Comparison of ENCODE assay signal across 25 cellular contexts in genomic region chr2:182941121-182941713, GRCh38.
DNase-seq lines count a peak whose midpoint lies in the region; ATAC-seq, FAIRE-seq and TF ChIP-seq lines count a peak whose summit lies in the region.
"Had no signal": no experiment of that assay in that cellular context is flagged by ENCODE, and none has a peak within 500 bp of the region (broad histone marks: within the 10 kb centered on the region; RNA-seq: fewer than 3 reads in every experiment).

No MANE protein-coding gene starts in this region.

- H3K27me3 ChIP-seq in K562 (ENCODE audit: control insufficient read depth in 2 of 2, insufficient read depth in 2 of 2, low read length in 2 of 2): no peaks in the 10 kb centered on the region
- H3K27me3 ChIP-seq: foreskin keratinocyte had no signal

- H3K36me3 ChIP-seq in K562 (ENCODE audit: control insufficient read depth, insufficient read depth, low read length): peaks cover 70% of the 10 kb centered on the region

- H3K4me3 ChIP-seq in K562: no peak overlapping the region
- H3K4me3 ChIP-seq: mucosa of descending colon had no signal

- no peak overlapping the region for H3K4me3 Mint-ChIP-seq in mesothelial cell of epicardium
- no peak overlapping the region for H3K4me3 Mint-ChIP-seq in stimulated activated effector memory CD8-positive, alpha-beta T cell treated with anti-CD3 and anti-CD28 coated beads, Interleukin-12 subunit alpha, Interleukin-12 subunit beta, amount 100 ng/mL, for 72 hours
- H3K4me3 Mint-ChIP-seq: activated T-cell treated with anti-CD3 and anti-CD28 coated beads, Interleukin-2, amount 50 U/mL, for 24 hours had no signal

- H2AFZ ChIP-seq in K562 (ENCODE audit: low read depth, low read length): no peak overlapping the region

- TF ChIP-seq CTCF in K562 (IDR thresholded peaks at IDR 0.05 in 2 of 3, conservative IDR thresholded peaks at IDR 0.05 in 1 of 3; ENCODE audit: insufficient read depth in 2 of 3, low read depth in 1 of 3, low read length in 3 of 3) (no peak), mesothelial cell of epicardium (IDR thresholded peaks at IDR 0.05; ENCODE audit: unreplicated experiment) (no peak)

- CTCF ChIA-PET in K562 (lab: Yijun Ruan, JAX; ENCODE audit: low intra/inter-chr PET ratio): no interaction called here

- H3K27ac Mint-ChIP-seq in mesothelial cell of epicardium: peak overlapping the region; percentile 62
- H3K27ac Mint-ChIP-seq in stimulated activated effector memory CD8-positive, alpha-beta T cell treated with anti-CD3 and anti-CD28 coated beads, Interleukin-12 subunit alpha, Interleukin-12 subunit beta, amount 100 ng/mL, for 72 hours: no peak overlapping the region
- H3K27ac Mint-ChIP-seq: activated T-cell treated with anti-CD3 and anti-CD28 coated beads, Interleukin-2, amount 50 U/mL, for 24 hours had no signal

- no peaks in the 10 kb centered on the region for H3K9me1 ChIP-seq in K562 (ENCODE audit: control insufficient read depth, insufficient read depth, low read length)

- WGBS in K562 (ENCODE audit: insufficient coverage, low coverage, missing lambda C conversion rate): 48% methylated on average over 2 of the region's 2 CpGs

- no peak overlapping the region for H3K9ac ChIP-seq in K562 (ENCODE audit: insufficient read depth in 1 of 2, low read depth in 2 of 2, low read length in 2 of 2)

- intact Hi-C loops in K562 (cut with micrococcal nuclease): no loop called here

- POLR2A ChIA-PET in K562 (lab: Yijun Ruan, JAX): interaction anchor here (1.1 to 1.6 kb wide), 3 partner anchors 8 to 17 kb away, joined by 3 to 11 read pairs (median 8); no protein-coding TSS in a partner anchor

- H3K27ac ChIP-seq in K562 (ENCODE audit: extremely low read depth, low read depth, low read length): no peak overlapping the region; the same call in 2 of the 3 replicates
- H3K27ac ChIP-seq: foreskin keratinocyte had no signal

- H3K4me1 ChIP-seq in K562 (replicated peaks in 1 of 2; ENCODE audit: control insufficient read depth in 2 of 2, insufficient read depth in 2 of 2, low read length in 2 of 2): peaks cover 0 to 14% of the 10 kb centered on the region in 2 experiments; a peak in 3 of 5 replicates

- no peaks in the 10 kb centered on the region for H3K9me3 ChIP-seq in K562 (replicated peaks; ENCODE audit: control insufficient read depth, insufficient read depth, low read depth, low read length)
- H3K9me3 ChIP-seq: mucosa of descending colon had no signal

- 0 out of 3 replicates have a peak, but pooled peaks cover 2% of the 10 kb centered on the region for H3K79me2 ChIP-seq in K562 (ENCODE audit: control insufficient read depth, insufficient read depth, low read length)

- no peak overlapping the region for H3K4me2 ChIP-seq in K562 (ENCODE audit: insufficient read depth, low read length)

- no peak for TF ChIP-seq EP300 in K562 (IDR thresholded peaks at IDR 0.05; ENCODE audit: low read length)

- no TSS peak for BruUV-seq in K562 (replicated peaks; lab: Mats Ljungman, UMichigan)

- peaks cover 39% of the 10 kb centered on the region for H3K36me3 Mint-ChIP-seq in mesothelial cell of epicardium
- H3K36me3 Mint-ChIP-seq in stimulated activated effector memory CD8-positive, alpha-beta T cell treated with anti-CD3 and anti-CD28 coated beads, Interleukin-12 subunit alpha, Interleukin-12 subunit beta, amount 100 ng/mL, for 72 hours: no peaks in the 10 kb centered on the region

- ATAC-seq in K562 (peak; percentile 18; the same call in 1 of the 3 replicates), HG02938 (IDR thresholded peaks at IDR 0.05; ENCODE audit: unreplicated experiment) (no peak), HG02763 (IDR thresholded peaks at IDR 0.05; ENCODE audit: unreplicated experiment) (no peak), GM18517 (IDR thresholded peaks at IDR 0.05; ENCODE audit: unreplicated experiment) (no peak)
- no peak for ATAC-seq in stimulated activated effector memory CD8-positive, alpha-beta T cell treated with anti-CD3 and anti-CD28 coated beads, Interleukin-12 subunit alpha, Interleukin-12 subunit beta, amount 100 ng/mL, for 72 hours
- ATAC-seq: mucosa of descending colon had no signal

- TF ChIP-seq POLR2A in K562 (conservative IDR thresholded peaks at IDR 0.05): no peak

- H3K27me3 Mint-ChIP-seq in mesothelial cell of epicardium (ENCODE audit: low read depth): peaks cover 5% of the 10 kb centered on the region
- H3K27me3 Mint-ChIP-seq: activated T-cell treated with anti-CD3 and anti-CD28 coated beads, Interleukin-2, amount 50 U/mL, for 24 hours had no signal

- H4K20me1 ChIP-seq in K562 (replicated peaks; ENCODE audit: control insufficient read depth, insufficient read depth, low read length): no peaks in the 10 kb centered on the region

- DNase-seq in DMS 273 (lab: John Stamatoyannopoulos, UW; ENCODE audit: unreplicated experiment): peak; percentile 50
- DNase-seq in NCI-H82 (lab: John Stamatoyannopoulos, UW): peak; percentile 85
- DNase-seq in K562 (ENCODE audit: extremely low read depth in 1 of 4, low spot score in 3 of 4): peak in 1 of 4 experiments; percentile 55
- DNase-seq in mesothelial cell of epicardium (ENCODE audit: low spot score in 2 of 2, unreplicated experiment in 2 of 2): peak; percentile 26 to 46
- no peak for DNase-seq in stimulated activated effector memory CD8-positive, alpha-beta T cell treated with anti-CD3 and anti-CD28 coated beads, Interleukin-12 subunit alpha, Interleukin-12 subunit beta, amount 100 ng/mL, for 72 hours (ENCODE audit: low spot score in 2 of 2)
- DNase-seq: activated CD4-positive, alpha-beta T cell treated with anti-CD3 and anti-CD28 coated beads for 1 hour; activated CD8-positive, alpha-beta memory T cell treated with anti-CD3 and anti-CD28 coated beads for 24 hours; activated naive CD4-positive, alpha-beta T cell treated with anti-CD3 and anti-CD28 coated beads, Interleukin-2, amount 50 U/mL, for 16 hours; activated T-cell treated with anti-CD3 and anti-CD28 coated beads, Interleukin-2, amount 50 U/mL, for 24 hours; anterior cingulate cortex; caudate nucleus; foreskin keratinocyte; hippocampal formation; islet precursor cell; mucosa of descending colon; NCI-H1092 treated with DMSO at 0.1 percent for 48 hours; NCI-H2029 treated with DMSO at 0.1 percent for 48 hours; NCI-H510A; RPMI8226; stimulated activated CD4-positive, alpha-beta T cell treated with anti-CD3 and anti-CD28 coated beads, Interleukin-4, amount 100 ng/mL, for 1 hour; stimulated activated naive CD8-positive, alpha-beta T cell treated with anti-CD3 and anti-CD28 coated beads, Interleukin-15, Interleukin-2, amounts not matched to agents 100 U/mL and 50 U/mL, for 24 hours; T-helper 9 cell had no signal

- in situ Hi-C loops in K562 (cut with MboI): no loop called here

- no peaks in the 10 kb centered on the region for H3K9me3 Mint-ChIP-seq in mesothelial cell of epicardium
- H3K9me3 Mint-ChIP-seq in stimulated activated effector memory CD8-positive, alpha-beta T cell treated with anti-CD3 and anti-CD28 coated beads, Interleukin-12 subunit alpha, Interleukin-12 subunit beta, amount 100 ng/mL, for 72 hours: no peaks in the 10 kb centered on the region
- H3K9me3 Mint-ChIP-seq: activated T-cell treated with anti-CD3 and anti-CD28 coated beads, Interleukin-2, amount 50 U/mL, for 24 hours had no signal

- FAIRE-seq in K562 (lab: Jason Lieb, UNC): peak; percentile 64

- peaks cover 29% of the 10 kb centered on the region for H3K4me1 Mint-ChIP-seq in mesothelial cell of epicardium
- H3K4me1 Mint-ChIP-seq in stimulated activated effector memory CD8-positive, alpha-beta T cell treated with anti-CD3 and anti-CD28 coated beads, Interleukin-12 subunit alpha, Interleukin-12 subunit beta, amount 100 ng/mL, for 72 hours: no peaks in the 10 kb centered on the region

- TF ChIP-seq RAD21 in K562 (CRISPR knock-in tag; conservative IDR thresholded peaks at IDR 0.05 in 1 of 2, IDR thresholded peaks at IDR 0.05 in 1 of 2): no peak

TF ChIP-seq in K562, 482 proteins besides CTCF, POLR2A, EP300 and RAD21 (continues in another document):
- no peak for TF ChIP-seq DACH1 (IDR thresholded peaks at IDR 0.05; ENCODE audit: partially characterized antibody)
- TF ChIP-seq, protein P1, sequence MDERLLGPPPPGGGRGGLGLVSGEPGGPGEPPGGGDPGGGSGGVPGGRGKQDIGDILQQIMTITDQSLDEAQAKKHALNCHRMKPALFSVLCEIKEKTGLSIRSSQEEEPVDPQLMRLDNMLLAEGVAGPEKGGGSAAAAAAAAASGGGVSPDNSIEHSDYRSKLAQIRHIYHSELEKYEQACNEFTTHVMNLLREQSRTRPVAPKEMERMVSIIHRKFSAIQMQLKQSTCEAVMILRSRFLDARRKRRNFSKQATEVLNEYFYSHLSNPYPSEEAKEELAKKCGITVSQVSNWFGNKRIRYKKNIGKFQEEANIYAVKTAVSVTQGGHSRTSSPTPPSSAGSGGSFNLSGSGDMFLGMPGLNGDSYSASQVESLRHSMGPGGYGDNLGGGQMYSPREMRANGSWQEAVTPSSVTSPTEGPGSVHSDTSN (CRISPR knock-in tag; IDR thresholded peaks at IDR 0.05; ENCODE audit: low read depth): no peak
- TF ChIP-seq, protein P1 (tag; conservative IDR thresholded peaks at IDR 0.05; ENCODE audit: low read depth): peak; percentile 43; the same call in 1 of the 2 replicates
- TF ChIP-seq, protein P2, sequence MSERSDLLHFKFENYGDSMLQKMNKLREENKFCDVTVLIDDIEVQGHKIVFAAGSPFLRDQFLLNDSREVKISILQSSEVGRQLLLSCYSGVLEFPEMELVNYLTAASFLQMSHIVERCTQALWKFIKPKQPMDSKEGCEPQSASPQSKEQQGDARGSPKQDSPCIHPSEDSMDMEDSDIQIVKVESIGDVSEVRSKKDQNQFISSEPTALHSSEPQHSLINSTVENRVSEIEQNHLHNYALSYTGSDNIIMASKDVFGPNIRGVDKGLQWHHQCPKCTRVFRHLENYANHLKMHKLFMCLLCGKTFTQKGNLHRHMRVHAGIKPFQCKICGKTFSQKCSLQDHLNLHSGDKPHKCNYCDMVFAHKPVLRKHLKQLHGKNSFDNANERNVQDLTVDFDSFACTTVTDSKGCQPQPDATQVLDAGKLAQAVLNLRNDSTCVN (CRISPR knock-in tag; IDR thresholded peaks at IDR 0.05): no peak
- no peak for TF ChIP-seq IRF2 (CRISPR knock-in tag; IDR thresholded peaks at IDR 0.05)
- TF ChIP-seq ADNP (tag; IDR thresholded peaks at IDR 0.05): 0 out of 2 replicates have a peak, but pooled peaks have one; percentile 11
- no peak for TF ChIP-seq ZNF232 (CRISPR knock-in tag; IDR thresholded peaks at IDR 0.05)
- TF ChIP-seq CEBPB (tag; IDR thresholded peaks at IDR 0.05): peak; percentile 79
- TF ChIP-seq PURB (CRISPR knock-in tag; IDR thresholded peaks at IDR 0.05; ENCODE audit: low read depth): no peak
- TF ChIP-seq NFIC (IDR thresholded peaks at IDR 0.05): peak; percentile 89

Comparison
In these comparisons a context has a peak if more than half of its experiments do, and no peak if none do; other contexts are left out.
1. DNase-seq: peak in DMS 273 (single experiment), NCI-H82 (single experiment) and mesothelial cell of epicardium (2 of 2); none in stimulated activated effector memory CD8-positive, alpha-beta T cell treated with anti-CD3 and anti-CD28 coated beads, Interleukin-12 subunit alpha, Interleukin-12 subunit beta, amount 100 ng/mL, for 72 hours (0 of 2).